ENCODE assay signal across 22 cellular contexts in genomic region chr12:52085682-52086180, GRCh38. TPM values are rescaled to one million over a fixed set of nuclear protein-coding genes. Genes with fewer than 3 reads are reported as not detected.
DNase-seq lines count a peak whose midpoint lies in the region; ATAC-seq, FAIRE-seq and TF ChIP-seq lines count a peak whose summit lies in the region.
"Had no signal": no experiment of that assay in that cellular context is flagged by ENCODE, and none has a peak within 500 bp of the region (broad histone marks: within the 10 kb centered on the region; RNA-seq: fewer than 3 reads in every experiment).

No MANE protein-coding gene starts in this region.

- no peak overlapping the region for H3K4me3 Mint-ChIP-seq in activated naive CD4-positive, alpha-beta T cell treated with anti-CD3 and anti-CD28 coated beads, Interleukin-2, amount 10 ng/mL, durations not matched to agents 7 days and 5 days
- no peak overlapping the region for H3K4me3 Mint-ChIP-seq in T-helper 2 cell treated with Interferon-gamma antibody and Interleukin-4, amounts not matched to agents 5 μg/mL and 100 μg/mL, for 36 hours
- H3K4me3 Mint-ChIP-seq: CD4-positive, alpha-beta memory T cell had no signal

- peaks cover 0 to 4% of the 10 kb centered on the region in 2 experiments for H4K20me1 ChIP-seq in H1 (replicated peaks in 1 of 2; ENCODE audit: control insufficient read depth in 1 of 2, insufficient read depth in 2 of 2, low read length in 2 of 2)

- no peak overlapping the region for H3K4me3 ChIP-seq in H1 (ENCODE audit: extremely low read depth in 1 of 4, insufficient read depth in 2 of 4, low read depth in 3 of 4, low read length in 4 of 4)
- peak overlapping the region in 1 of 2 donors; percentile 19 for H3K4me3 ChIP-seq in neuronal stem cell (ENCODE audit: low read length in 2 of 2)
- H3K4me3 ChIP-seq: GM12878, HAP-1 had no signal

- no peak for TF ChIP-seq RAD21 in H1 (IDR thresholded peaks at IDR 0.05 in 1 of 2, conservative IDR thresholded peaks at IDR 0.05 in 1 of 2; ENCODE audit: low read depth in 2 of 2, low read length in 2 of 2)

- POLR2A ChIA-PET in H1 (lab: Charles Lee; ENCODE audit: partially characterized antibody): interaction anchor here (1.2 to 1.6 kb wide), 2 partner anchors 16 to 863 kb away, joined by 3 read pairs; partner anchors contain the start of genes ATG101 and KRT18

- H3K27ac ChIP-seq in H1 (ENCODE audit: low read depth, low read length): no peak overlapping the region
- no peak overlapping the region for H3K27ac ChIP-seq in neuronal stem cell (replicated peaks; ENCODE audit: low read length)

- H3K36me3 Mint-ChIP-seq in activated naive CD4-positive, alpha-beta T cell treated with anti-CD3 and anti-CD28 coated beads, Interleukin-2, amount 10 ng/mL, durations not matched to agents 7 days and 5 days: no peaks in the 10 kb centered on the region
- no peaks in the 10 kb centered on the region for H3K36me3 Mint-ChIP-seq in T-helper 2 cell treated with Interferon-gamma antibody and Interleukin-4, amounts not matched to agents 5 μg/mL and 100 μg/mL, for 36 hours (ENCODE audit: low read depth)

- no peak overlapping the region for H4K8ac ChIP-seq in H1 (ENCODE audit: extremely low read depth, insufficient read depth, low read length)
- H4K8ac ChIP-seq in neuronal stem cell (ENCODE audit: low read depth, low read length): no peak overlapping the region

- peaks cover 54% of the 10 kb centered on the region for H3K27me3 Mint-ChIP-seq in activated naive CD4-positive, alpha-beta T cell treated with anti-CD3 and anti-CD28 coated beads, Interleukin-2, amount 10 ng/mL, durations not matched to agents 7 days and 5 days
- peaks cover 23% of the 10 kb centered on the region for H3K27me3 Mint-ChIP-seq in T-helper 2 cell treated with Interferon-gamma antibody and Interleukin-4, amounts not matched to agents 5 μg/mL and 100 μg/mL, for 36 hours (ENCODE audit: low read depth)

- no peak overlapping the region for H2BK20ac ChIP-seq in H1 (ENCODE audit: low read length)

- H2AFZ ChIP-seq in H1 (ENCODE audit: low read length): no peak overlapping the region
- no peak overlapping the region for H2AFZ ChIP-seq in neuronal stem cell (ENCODE audit: low read length)

- TF ChIP-seq CTCF in H1 (IDR thresholded peaks at IDR 0.05; ENCODE audit: control extremely low read depth in 1 of 3, insufficient read depth in 1 of 3, low read depth in 1 of 3, low read length in 3 of 3): no peak

- no peak for TF ChIP-seq POLR2A in H1 (IDR thresholded peaks at IDR 0.05; ENCODE audit: control extremely low read depth in 1 of 2, low read depth in 2 of 2, low read length in 2 of 2)

- no peak for FAIRE-seq in H1 (lab: Jason Lieb, UNC)
- FAIRE-seq: A204.1, GM12878, GM18507 had no signal

- H3K79me1 ChIP-seq in H1 (ENCODE audit: low read depth, low read length): no peaks in the 10 kb centered on the region; the same call in 1 of the 2 replicates
- H3K79me1 ChIP-seq in neuronal stem cell (ENCODE audit: low read depth, low read length): no peaks in the 10 kb centered on the region

- DNase-seq in activated naive CD4-positive, alpha-beta T cell treated with anti-CD3 and anti-CD28 coated beads, Interleukin-2, amount 10 ng/mL, durations not matched to agents 7 days and 5 days: no peak
- no peak for DNase-seq in activated naive CD4-positive, alpha-beta T cell treated with Interleukin-2 at 50 U/mL for 16 hours
- DNase-seq in H1 (ENCODE audit: low read depth in 1 of 2, low spot score in 2 of 2): no peak
- no peak for DNase-seq in neuronal stem cell (ENCODE audit: low spot score)
- DNase-seq in kidney glomerular epithelial cell (lab: John Stamatoyannopoulos, UW): no peak
- no peak for DNase-seq in T-helper 2 cell treated with Interferon-gamma antibody and Interleukin-4, amounts not matched to agents 5 μg/mL and 100 μg/mL, for 36 hours (ENCODE audit: low spot score)
- no peak for DNase-seq in stimulated activated naive CD8-positive, alpha-beta T cell treated with anti-CD3 and anti-CD28 coated beads, Interleukin-15, Interleukin-2, amounts not matched to agents 100 U/mL and 50 U/mL, for 24 hours
- DNase-seq: BE2C; CD4-positive, alpha-beta memory T cell; DMS53; EL; Kasumi-1; MM.1S; NCI-H1436 treated with DMSO at 0.1 percent for 48 hours; NCI-H345; NCI-H524 treated with DMSO at 0.1 percent for 48 hours had no signal

- H3K9me3 Mint-ChIP-seq in activated naive CD4-positive, alpha-beta T cell treated with anti-CD3 and anti-CD28 coated beads, Interleukin-2, amount 10 ng/mL, durations not matched to agents 7 days and 5 days: no peaks in the 10 kb centered on the region
- no peaks in the 10 kb centered on the region for H3K9me3 Mint-ChIP-seq in T-helper 2 cell treated with Interferon-gamma antibody and Interleukin-4, amounts not matched to agents 5 μg/mL and 100 μg/mL, for 36 hours

- no peak for ATAC-seq in GM18907 (IDR thresholded peaks at IDR 0.05; ENCODE audit: unreplicated experiment)
- no peak for ATAC-seq in stimulated activated naive CD8-positive, alpha-beta T cell treated with anti-CD3 and anti-CD28 coated beads, Interleukin-15, Interleukin-2, amounts not matched to agents 100 U/mL and 50 U/mL, for 24 hours
- ATAC-seq: GM12878 had no signal

- H3K4me2 ChIP-seq in H1 (ENCODE audit: insufficient read depth in 1 of 2, low read depth in 2 of 2, low read length in 2 of 2) (no peak overlapping the region), neuronal stem cell (ENCODE audit: insufficient read depth, low read length, poor library complexity, severe bottlenecking) (no peak overlapping the region)

- no peak overlapping the region for H3K4ac ChIP-seq in H1 (replicated peaks; ENCODE audit: insufficient read length, low read depth, low read length)
- H3K4ac ChIP-seq in neuronal stem cell (ENCODE audit: low read length): no peak overlapping the region

- H3K14ac ChIP-seq in H1 (ENCODE audit: insufficient read length) (no peak overlapping the region), neuronal stem cell (ENCODE audit: low read length) (no peak overlapping the region)

- no peak overlapping the region for H2AK5ac ChIP-seq in H1 (ENCODE audit: low read depth, low read length)
- no peak overlapping the region for H2AK5ac ChIP-seq in neuronal stem cell (ENCODE audit: low read depth, low read length)

- TF ChIP-seq EP300 in H1 (IDR thresholded peaks at IDR 0.05; ENCODE audit: borderline replicate concordance in 1 of 2, low read depth in 2 of 2, low read length in 2 of 2): no peak

- 90% methylated on average over 6 of the region's 6 CpGs; no CpG with 5 or more reads in 1 of the 2 experiments for WGBS in H1 (ENCODE audit: extremely low coverage in 1 of 2, insufficient coverage in 1 of 2, insufficient read length in 1 of 2, insufficient replicate concordance in 2 of 2, low coverage in 1 of 2, low lambda C conversion rate in 2 of 2, missing lambda C conversion rate in 1 of 2), 2 experiments
- no CpG with 5 or more reads among the region's 6 CpGs for WGBS in neuronal stem cell (ENCODE audit: extremely low coverage in 2 of 2, insufficient read length in 2 of 2, insufficient replicate concordance in 1 of 2), 2 donors

- 0 out of 7 replicates have a peak, but pooled peaks cover 0 to under 1% (median 0%) of the 10 kb centered on the region in 4 experiments for H3K27me3 ChIP-seq in H1 (replicated peaks in 1 of 4; ENCODE audit: control insufficient read depth in 3 of 4, extremely low read depth in 1 of 4, insufficient read depth in 3 of 4, low read length in 3 of 4)
- H3K27me3 ChIP-seq in neuronal stem cell (ENCODE audit: control insufficient read depth in 3 of 3, insufficient read depth in 3 of 3, low read depth in 1 of 3, low read length in 3 of 3): peaks cover 0 to 47% (median 0%) of the 10 kb centered on the region in 3 experiments

- no peak overlapping the region for H3K23ac ChIP-seq in H1 (ENCODE audit: insufficient read length)
- peak overlapping the region; percentile 18 for H3K23ac ChIP-seq in neuronal stem cell (ENCODE audit: low read depth, low read length, poor library complexity)

- no peak overlapping the region for H4K5ac ChIP-seq in H1 (ENCODE audit: insufficient read length, low read depth, low read length)

- peak overlapping the region; percentile 56 for H3K27ac Mint-ChIP-seq in activated naive CD4-positive, alpha-beta T cell treated with anti-CD3 and anti-CD28 coated beads, Interleukin-2, amount 10 ng/mL, durations not matched to agents 7 days and 5 days
- H3K27ac Mint-ChIP-seq in T-helper 2 cell treated with Interferon-gamma antibody and Interleukin-4, amounts not matched to agents 5 μg/mL and 100 μg/mL, for 36 hours: no peak overlapping the region

- H4K91ac ChIP-seq in H1 (replicated peaks; ENCODE audit: insufficient read length, low read length) (no peak overlapping the region), neuronal stem cell (ENCODE audit: low read depth, low read length, poor library complexity) (no peak overlapping the region)

- H3K9me3 ChIP-seq in H1 (ENCODE audit: insufficient read depth in 2 of 2, low read depth in 1 of 2, low read length in 1 of 2) (no peaks in the 10 kb centered on the region), neuronal stem cell (replicated peaks in 1 of 2; ENCODE audit: control insufficient read depth in 2 of 2, insufficient read depth in 1 of 2, low read depth in 1 of 2, low read length in 2 of 2) (no peaks in the 10 kb centered on the region)
- H3K9me3 ChIP-seq: BE2C, HAP-1 had no signal

- H3K23me2 ChIP-seq in H1 (ENCODE audit: low read depth, low read length): no peaks in the 10 kb centered on the region

- peaks cover 0 to 23% (median 10%) of the 10 kb centered on the region in 4 experiments; a peak in 5 of 7 replicates for H3K4me1 ChIP-seq in H1 (replicated peaks in 1 of 4; ENCODE audit: control insufficient read depth in 3 of 4, insufficient read depth in 4 of 4, low read length in 3 of 4)
- peaks cover 6 to 21% of the 10 kb centered on the region in 2 donors for H3K4me1 ChIP-seq in neuronal stem cell (ENCODE audit: control insufficient read depth in 2 of 2, insufficient read depth in 1 of 2, low read depth in 1 of 2, low read length in 2 of 2)
- H3K4me1 ChIP-seq: HAP-1 had no signal

- H2BK120ac ChIP-seq in H1 (replicated peaks; ENCODE audit: low read depth, low read length) (no peak overlapping the region), neuronal stem cell (ENCODE audit: low read depth, low read length) (no peak overlapping the region)

- H2BK5ac ChIP-seq in H1 (ENCODE audit: low read depth, low read length) (no peak overlapping the region), neuronal stem cell (ENCODE audit: low read length) (no peak overlapping the region)

- H3K9ac ChIP-seq in H1 (replicated peaks in 1 of 4; ENCODE audit: extremely low read depth in 1 of 4, low read depth in 3 of 4, low read length in 3 of 4) (no peak overlapping the region), neuronal stem cell (ENCODE audit: low read depth, low read length, poor library complexity) (no peak overlapping the region)

- H2BK15ac ChIP-seq in H1 (ENCODE audit: low read length): no peak overlapping the region
- H2BK15ac ChIP-seq in neuronal stem cell (ENCODE audit: low read length): no peak overlapping the region

- no peak overlapping the region for H3K56ac ChIP-seq in H1 (replicated peaks; ENCODE audit: insufficient read length, low read depth, low read length)

- H3K79me2 ChIP-seq in H1 (ENCODE audit: control insufficient read depth in 1 of 2, insufficient read depth in 2 of 2, low read length in 2 of 2): no peaks in the 10 kb centered on the region

- peaks cover 24% of the 10 kb centered on the region for H3K4me1 Mint-ChIP-seq in activated naive CD4-positive, alpha-beta T cell treated with anti-CD3 and anti-CD28 coated beads, Interleukin-2, amount 10 ng/mL, durations not matched to agents 7 days and 5 days
- H3K4me1 Mint-ChIP-seq in T-helper 2 cell treated with Interferon-gamma antibody and Interleukin-4, amounts not matched to agents 5 μg/mL and 100 μg/mL, for 36 hours (ENCODE audit: low read depth): peaks cover 4% of the 10 kb centered on the region

- CTCF ChIA-PET in activated naive CD4-positive, alpha-beta T cell treated with anti-CD3 and anti-CD28 coated beads, Interleukin-2, amount 10 ng/mL, durations not matched to agents 7 days and 5 days (lab: Charles Lee): interaction anchor here (1.2 to 30.9 kb wide), 2 partner anchors 20 to 59 kb away, joined by 3 to 637 read pairs; no protein-coding TSS in a partner anchor
- CTCF ChIA-PET in H1 (lab: Charles Lee; ENCODE audit: partially characterized antibody): interaction anchor here (0.7 to 11.5 kb wide), 12 partner anchors 12 to 276 kb away, joined by 3 to 205 read pairs (median 6); partner anchors contain the start of gene ATG101

- H2BK12ac ChIP-seq in H1 (ENCODE audit: low read depth, low read length) (0 out of 2 replicates have a peak overlapping the region, but pooled peaks have one; percentile 39), neuronal stem cell (ENCODE audit: low read length) (no peak overlapping the region)

- H3K36me3 ChIP-seq in H1 (ENCODE audit: control insufficient read depth in 2 of 4, insufficient read depth in 4 of 4, low read length in 3 of 4) (no peaks in the 10 kb centered on the region), neuronal stem cell (replicated peaks in 1 of 2; ENCODE audit: control insufficient read depth in 2 of 2, insufficient read depth in 2 of 2, low read length in 2 of 2) (no peaks in the 10 kb centered on the region)
- H3K36me3 ChIP-seq: BE2C, HAP-1 had no signal

- no peak overlapping the region for H3K18ac ChIP-seq in H1 (ENCODE audit: extremely low read depth, low read length)
- peak overlapping the region; percentile 17 for H3K18ac ChIP-seq in neuronal stem cell (ENCODE audit: low read length)

RNA-seq across cellular contexts. Expression of gene SMIM41, which starts 6.2 kb away (rescaled TPM):
- total RNA-seq in H1 (2021; fragmentation: NEBNext Ultra II Directional; extraction: Animal tissue kit (Norgen Biotek cat#: 25700)): 0.28 and 0.31 TPM in 2 replicates
- 0.91 and 0.98 TPM in 2 replicates for polyA plus RNA-seq in H1 (2011; rRNA removed)
- polyA plus RNA-seq in H1 (2011; cell fraction: cytosol; rRNA removed): 0.66 TPM
- 0.74 TPM for polyA plus RNA-seq in H1 (2011; cell fraction: nucleus; rRNA removed)
- 0.20 to 0.56 TPM (median 0.46 TPM) in 3 of 4 replicates, not detected in the other for polyA plus RNA-seq in H1 (2012, experiment 1 of 2)
- polyA plus RNA-seq in H1 (2012, experiment 2 of 2): 0.42 TPM
- polyA plus RNA-seq in H1 (2013, experiment 1 of 2): 0.08 TPM
- polyA plus RNA-seq in H1 (2013, experiment 2 of 2): 0.07 TPM
- polyA minus RNA-seq in H1 (2011; rRNA and poly(A)+ RNA removed): 0.54 TPM in 1 of 2 replicates, not detected in the other
- polyA minus RNA-seq in H1 (2011; cell fraction: cytosol; rRNA and poly(A)+ RNA removed): not detected
- 0.70 TPM for polyA minus RNA-seq in H1 (2011; cell fraction: nucleus; rRNA and poly(A)+ RNA removed)
- polyA plus RNA-seq in neuronal stem cell (2013, experiment 1 of 2): 0.38 TPM
- polyA plus RNA-seq in neuronal stem cell (2013, experiment 2 of 2): 0.18 TPM
- total RNA-seq: CD4-positive, alpha-beta memory T cell; GM12878; RPMI7951 had no signal
- polyA plus RNA-seq: CD4-positive, alpha-beta memory T cell; GM12878 had no signal

RNA-seq across cellular contexts. Expression of gene ATG101, which starts 16.0 kb away (rescaled TPM):
- total RNA-seq in H1 (2021; fragmentation: NEBNext Ultra II Directional; extraction: Animal tissue kit (Norgen Biotek cat#: 25700)): 48.9 and 49.8 TPM in 2 replicates
- 55.9 and 64.9 TPM in 2 replicates for polyA plus RNA-seq in H1 (2011; rRNA removed)
- 105 TPM for polyA plus RNA-seq in H1 (2011; cell fraction: cytosol; rRNA removed)
- polyA plus RNA-seq in H1 (2011; cell fraction: nucleus; rRNA removed): 55.5 TPM
- polyA plus RNA-seq in H1 (2012, experiment 1 of 2): 46.4 to 65.2 TPM (median 63.9 TPM) in 4 replicates
- 60.3 TPM for polyA plus RNA-seq in H1 (2012, experiment 2 of 2)
- polyA plus RNA-seq in H1 (2013, experiment 1 of 2): 25.2 TPM
- polyA plus RNA-seq in H1 (2013, experiment 2 of 2): 27.1 TPM
- 44.4 and 61.4 TPM in 2 replicates for polyA minus RNA-seq in H1 (2011; rRNA and poly(A)+ RNA removed)
- 20.8 TPM for polyA minus RNA-seq in H1 (2011; cell fraction: cytosol; rRNA and poly(A)+ RNA removed)
- 15.7 TPM for polyA minus RNA-seq in H1 (2011; cell fraction: nucleus; rRNA and poly(A)+ RNA removed)
- polyA plus RNA-seq in neuronal stem cell (2013, experiment 1 of 2): 16.4 TPM
- polyA plus RNA-seq in neuronal stem cell (2013, experiment 2 of 2): 15.2 TPM

RNA-seq across cellular contexts. Expression of gene NR4A1, which starts 34.5 kb away (rescaled TPM):
- 18.7 and 19.3 TPM in 2 replicates for total RNA-seq in H1 (2021; fragmentation: NEBNext Ultra II Directional; extraction: Animal tissue kit (Norgen Biotek cat#: 25700))
- 23.3 and 36.0 TPM in 2 replicates for polyA plus RNA-seq in H1 (2011; rRNA removed)
- 17.3 TPM for polyA plus RNA-seq in H1 (2011; cell fraction: cytosol; rRNA removed)
- polyA plus RNA-seq in H1 (2011; cell fraction: nucleus; rRNA removed): 42.1 TPM
- polyA plus RNA-seq in H1 (2012, experiment 1 of 2): 13.7 to 17.2 TPM (median 14.8 TPM) in 4 replicates
- 12.5 TPM for polyA plus RNA-seq in H1 (2012, experiment 2 of 2)
- polyA plus RNA-seq in H1 (2013, experiment 1 of 2): 19.7 TPM
- 19.0 TPM for polyA plus RNA-seq in H1 (2013, experiment 2 of 2)
- polyA minus RNA-seq in H1 (2011; rRNA and poly(A)+ RNA removed): 5.1 and 8.0 TPM in 2 replicates
- 14.5 TPM for polyA minus RNA-seq in H1 (2011; cell fraction: cytosol; rRNA and poly(A)+ RNA removed)
- 11.1 TPM for polyA minus RNA-seq in H1 (2011; cell fraction: nucleus; rRNA and poly(A)+ RNA removed)
- polyA plus RNA-seq in neuronal stem cell (2013, experiment 1 of 2): 46.2 TPM
- 44.5 TPM for polyA plus RNA-seq in neuronal stem cell (2013, experiment 2 of 2)
